1 cellular context compared by ENCODE assay signal in the genomic region with DNA sequence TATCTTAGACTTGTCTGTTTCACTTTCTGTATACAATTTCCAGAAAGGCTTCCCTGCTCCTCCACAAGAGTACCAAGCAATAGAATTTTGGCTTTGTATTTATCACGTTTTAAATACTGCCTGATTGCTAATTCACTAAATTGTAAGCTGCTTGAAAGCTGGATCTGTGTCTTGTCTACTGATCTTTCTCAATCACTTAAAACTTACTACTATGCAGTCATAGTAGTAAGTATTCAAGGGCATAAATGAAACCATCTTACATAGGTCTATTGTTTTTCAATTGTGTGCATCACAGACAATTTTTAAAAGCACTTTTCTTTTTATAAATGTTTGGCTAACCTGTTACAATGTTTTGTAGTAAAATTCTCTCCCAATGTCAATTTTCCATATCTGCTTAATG.
TF ChIP-seq lines count a peak whose summit lies in the region.

No MANE protein-coding gene starts in this region.

TF ChIP-seq in A549, 52 proteins besides CTCF, POLR2A, EP300 and RAD21 (continued from another document):
- TF ChIP-seq, protein P1, sequence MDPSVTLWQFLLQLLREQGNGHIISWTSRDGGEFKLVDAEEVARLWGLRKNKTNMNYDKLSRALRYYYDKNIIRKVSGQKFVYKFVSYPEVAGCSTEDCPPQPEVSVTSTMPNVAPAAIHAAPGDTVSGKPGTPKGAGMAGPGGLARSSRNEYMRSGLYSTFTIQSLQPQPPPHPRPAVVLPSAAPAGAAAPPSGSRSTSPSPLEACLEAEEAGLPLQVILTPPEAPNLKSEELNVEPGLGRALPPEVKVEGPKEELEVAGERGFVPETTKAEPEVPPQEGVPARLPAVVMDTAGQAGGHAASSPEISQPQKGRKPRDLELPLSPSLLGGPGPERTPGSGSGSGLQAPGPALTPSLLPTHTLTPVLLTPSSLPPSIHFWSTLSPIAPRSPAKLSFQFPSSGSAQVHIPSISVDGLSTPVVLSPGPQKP (IDR thresholded peaks at IDR 0.05; ENCODE audit: low read depth, low read length) = no peak
- TF ChIP-seq HEYL (CRISPR knock-in tag; IDR thresholded peaks at IDR 0.05) (no peak), HES2 (IDR thresholded peaks at IDR 0.05) (no peak), MYC (IDR thresholded peaks at IDR 0.05; ENCODE audit: borderline replicate concordance, low read length) (no peak)
